In genomic region chr19:36819130-36819630, GRCh38 we compare ENCODE assay signal across 16 cellular contexts. TPM values are rescaled to one million over a fixed set of nuclear protein-coding genes. Genes with fewer than 3 reads are reported as not detected.
DNase-seq lines count a peak whose midpoint lies in the region; ATAC-seq and TF ChIP-seq lines count a peak whose summit lies in the region.
"Had no signal": no experiment of that assay in that cellular context is flagged by ENCODE, and none has a peak within 500 bp of the region (broad histone marks: within the 10 kb centered on the region; RNA-seq: fewer than 3 reads in every experiment).

No MANE protein-coding gene starts in this region.

- TF ChIP-seq CTCF in HEK293 (tag by site-specific recombination; IDR thresholded peaks at IDR 0.05) (no peak), cardiac fibroblast (IDR thresholded peaks at IDR 0.05; ENCODE audit: low read depth, low read length) (no peak)

- no peak overlapping the region for H2AFZ ChIP-seq in mesenchymal stem cell (ENCODE audit: low read depth, low read length)

- WGBS in mesenchymal stem cell = 97% methylated on average over 5 of the region's 7 CpGs

- peaks cover 100% of the 10 kb centered on the region for H3K9me3 ChIP-seq in BLaER1
- peaks cover 55% of the 10 kb centered on the region for H3K9me3 ChIP-seq in HEK293 (ENCODE audit: control insufficient read depth, insufficient read depth, low read depth, low read length)
- peaks cover 98% of the 10 kb centered on the region for H3K9me3 ChIP-seq in mesenchymal stem cell (ENCODE audit: control insufficient read depth, low read length)

- POLR2A ChIA-PET in HEK293 (lab: Yijun Ruan, JAX) = no interaction called here

- H4K20me1 ChIP-seq in BLaER1 = no peaks in the 10 kb centered on the region

- H3K9ac ChIP-seq in BLaER1 (no peak overlapping the region), mesenchymal stem cell (ENCODE audit: low read length) (no peak overlapping the region)

- no peak overlapping the region for H3K4ac ChIP-seq in mesenchymal stem cell (ENCODE audit: low read depth in 1 of 2, low read length in 2 of 2)

- no peak overlapping the region for H4K91ac ChIP-seq in mesenchymal stem cell (ENCODE audit: low read length)

- no peak overlapping the region for H2BK5ac ChIP-seq in mesenchymal stem cell (ENCODE audit: low read depth, low read length, poor library complexity, severe bottlenecking)

- H3K18ac ChIP-seq in mesenchymal stem cell (ENCODE audit: low read depth in 1 of 2, low read length in 2 of 2) = no peak overlapping the region

- no peak overlapping the region for H4K8ac ChIP-seq in mesenchymal stem cell (ENCODE audit: low read length)

- peaks cover 16% of the 10 kb centered on the region for H3K79me1 ChIP-seq in mesenchymal stem cell (replicated peaks; ENCODE audit: low read length, poor library complexity, severe bottlenecking)

- H3K4me2 ChIP-seq in BLaER1 (no peak overlapping the region), mesenchymal stem cell (ENCODE audit: low read length, poor library complexity, severe bottlenecking) (no peak overlapping the region)

- H2AK5ac ChIP-seq in mesenchymal stem cell (ENCODE audit: low read length, severe bottlenecking) = no peak overlapping the region

- CTCF ChIA-PET in HEK293 (lab: Yijun Ruan, JAX) = no interaction called here

- H3K4me3 ChIP-seq in BLaER1 (peak overlapping the region; percentile 28; the same call in 1 of the 2 replicates), HEK293 (ENCODE audit: low read depth, low read length) (no peak overlapping the region), cardiac fibroblast (replicated peaks in 1 of 2; ENCODE audit: low read depth in 2 of 2, low read length in 2 of 2) (no peak overlapping the region), mesenchymal stem cell (ENCODE audit: insufficient read depth in 1 of 2, low read depth in 1 of 2, low read length in 2 of 2) (peak overlapping the region in 1 of 2 experiments; percentile 65)
- H3K4me3 ChIP-seq: sigmoid colon had no signal

- H3K36me3 ChIP-seq in BLaER1 (peaks cover 100% of the 10 kb centered on the region), HEK293 (ENCODE audit: control insufficient read depth in 2 of 2, insufficient read depth in 1 of 2, low read length in 2 of 2) (peaks cover 74 to 89% of the 10 kb centered on the region in 2 experiments), mesenchymal stem cell (ENCODE audit: control insufficient read depth in 1 of 2, insufficient read depth in 2 of 2, low read depth in 1 of 2, low read length in 2 of 2) (peaks cover 39 to 93% of the 10 kb centered on the region in 2 experiments)

- H3K27me3 ChIP-seq in BLaER1 (no peaks in the 10 kb centered on the region), mesenchymal stem cell (ENCODE audit: control insufficient read depth in 1 of 2, insufficient read depth in 1 of 2, low read length in 2 of 2) (no peaks in the 10 kb centered on the region)
- H3K27me3 ChIP-seq: sigmoid colon had no signal

- no peak overlapping the region for H2BK15ac ChIP-seq in mesenchymal stem cell (ENCODE audit: low read depth, poor library complexity, severe bottlenecking)

- H3K23ac ChIP-seq in mesenchymal stem cell (ENCODE audit: low read length in 2 of 2) = no peak overlapping the region

- ATAC-seq in GM21381 (IDR thresholded peaks at IDR 0.05; ENCODE audit: unreplicated experiment) (no peak), GM19324 (IDR thresholded peaks at IDR 0.05; ENCODE audit: low FRiP score, unreplicated experiment) (no peak)
- ATAC-seq: naive thymus-derived CD8-positive, alpha-beta T cell had no signal

- no peaks in the 10 kb centered on the region for H3K4me1 ChIP-seq in BLaER1
- H3K4me1 ChIP-seq in HEK293 (ENCODE audit: control insufficient read depth, insufficient read depth, low read length) = no peaks in the 10 kb centered on the region
- H3K4me1 ChIP-seq in mesenchymal stem cell (ENCODE audit: control insufficient read depth, insufficient read depth, low read depth, low read length) = no peaks in the 10 kb centered on the region
- H3K4me1 ChIP-seq: sigmoid colon had no signal

- no peak overlapping the region for H3K27ac ChIP-seq in BLaER1
- no peak overlapping the region for H3K27ac ChIP-seq in HEK293 (ENCODE audit: extremely low read depth, low read depth, low read length)
- no peak overlapping the region for H3K27ac ChIP-seq in mesenchymal stem cell (ENCODE audit: low read length, poor library complexity, severe bottlenecking)
- H3K27ac ChIP-seq in substantia nigra (ENCODE audit: low read depth, low read length, poor library complexity, severe bottlenecking) = no peak overlapping the region
- H3K27ac ChIP-seq: sigmoid colon had no signal

- no peak overlapping the region for H2BK12ac ChIP-seq in mesenchymal stem cell (ENCODE audit: low read length in 2 of 2)

- DNase-seq in cardiac fibroblast (ENCODE audit: low read depth in 2 of 2) = peak; percentile 1 to 13
- peak; percentile 6 for DNase-seq in mesenchymal stem cell
- DNase-seq in substantia nigra (lab: John Stamatoyannopoulos, UW) = no peak
- no peak for DNase-seq in NCI-H226
- DNase-seq: ACHN; activated naive CD8-positive, alpha-beta T cell treated with anti-CD3 and anti-CD28 coated beads, Interleukin-2, amount 10 ng/mL, durations not matched to agents 7 days and 5 days; IMR-90; naive thymus-derived CD8-positive, alpha-beta T cell; NCI-H1417 treated with DMSO at 0.1 percent for 48 hours; NCI-H510A treated with DMSO at 0.1 percent for 48 hours; sigmoid colon; T-helper 9 cell had no signal

- no peak overlapping the region for H2BK120ac ChIP-seq in mesenchymal stem cell (ENCODE audit: low read depth, low read length)

- no peak overlapping the region for H3K14ac ChIP-seq in mesenchymal stem cell (ENCODE audit: low read length in 2 of 2)

TF ChIP-seq in HEK293, 187 proteins besides CTCF, POLR2A, EP300 and RAD21 (continues in another document):
- TF ChIP-seq ZNF248 (tag by site-specific recombination; IDR thresholded peaks at IDR 0.05) = 0 out of 2 replicates have a peak, but pooled peaks have one; percentile 40
- TF ChIP-seq ZNF645 (tag by site-specific recombination; IDR thresholded peaks at IDR 0.05) = no peak
- TF ChIP-seq BCL6B (tag by site-specific recombination; IDR thresholded peaks at IDR 0.05) = no peak
- peak; percentile 100 for TF ChIP-seq TRIM28 (IDR thresholded peaks at IDR 0.05; ENCODE audit: borderline replicate concordance, low read length)
- no peak for TF ChIP-seq ZBTB21 (tag by site-specific recombination; IDR thresholded peaks at IDR 0.05)
- TF ChIP-seq SETDB1 (IDR thresholded peaks at IDR 0.05; ENCODE audit: insufficient read length, low read length) = peak; percentile 100
- 0 out of 2 replicates have a peak, but pooled peaks have one; percentile 49 for TF ChIP-seq ZNF311 (tag by site-specific recombination; IDR thresholded peaks at IDR 0.05; ENCODE audit: borderline replicate concordance)
- TF ChIP-seq ZNF76 (tag by site-specific recombination; IDR thresholded peaks at IDR 0.05; ENCODE audit: borderline replicate concordance, low read depth) = no peak
- 0 out of 2 replicates have a peak, but pooled peaks have one; percentile 34 for TF ChIP-seq ZNF610 (tag by site-specific recombination; IDR thresholded peaks at IDR 0.05; ENCODE audit: borderline replicate concordance)
- no peak for TF ChIP-seq SCRT2 (tag by site-specific recombination; IDR thresholded peaks at IDR 0.05)
- TF ChIP-seq ZNF280D (tag by site-specific recombination; IDR thresholded peaks at IDR 0.05) = peak; percentile 76; the same call in 1 of the 2 replicates
- no peak for TF ChIP-seq GLIS2 (tag by site-specific recombination; IDR thresholded peaks at IDR 0.05)

RNA-seq across cellular contexts. Expression of gene ZNF790, which starts 19.0 kb away (rescaled TPM):
- polyA plus RNA-seq in mesenchymal stem cell (2013, experiment 1 of 2) = 2.4 TPM
- polyA plus RNA-seq in mesenchymal stem cell (2013, experiment 2 of 2) = 2.3 TPM

RNA-seq across cellular contexts. Expression of gene ZNF345, which starts 31.5 kb away (rescaled TPM):
- 1.4 TPM for polyA plus RNA-seq in mesenchymal stem cell (2013, experiment 1 of 2)
- 1.3 TPM for polyA plus RNA-seq in mesenchymal stem cell (2013, experiment 2 of 2)

RNA-seq across cellular contexts. Expression of gene ZNF850, which starts 46.6 kb away (rescaled TPM):
- polyA plus RNA-seq in mesenchymal stem cell (2013, experiment 1 of 2) = 0.97 TPM
- polyA plus RNA-seq in mesenchymal stem cell (2013, experiment 2 of 2) = 0.86 TPM

Comparison
In these comparisons a context has a peak if more than half of its experiments do, and no peak if none do; other contexts are left out.
1. DNase-seq: peak in cardiac fibroblast (2 of 2) and mesenchymal stem cell (single experiment); none in substantia nigra (0 of 49) and NCI-H226 (single experiment).